In genomic region chr11:91956711-91957110, GRCh38 we compare ENCODE assay signal across 34 cellular contexts.
"Had no signal": no experiment of that assay in that cellular context is flagged by ENCODE, and none has a peak within 500 bp of the region (broad histone marks: within the 10 kb centered on the region; RNA-seq: fewer than 3 reads in every experiment).

No MANE protein-coding gene starts in this region.

- H3K36me3 ChIP-seq: MG63 had no signal

- DNase-seq: Karpas-422, Kasumi-1, MG63, MM.1S, MV-4-11, NCI-H1048, NCI-H1092, NCI-H1092 treated with DMSO at 0.1 percent for 48 hours, NCI-H1105, NCI-H1105 treated with DMSO at 0.1 percent for 48 hours, NCI-H1417, NCI-H1417 treated with DMSO at 0.1 percent for 48 hours, NCI-H1436, NCI-H1436 treated with DMSO at 0.1 percent for 48 hours, NCI-H146, NCI-H1694, NCI-H1694 treated with DMSO at 0.1 percent for 48 hours, NCI-H187, NCI-H187 treated with DMSO at 0.1 percent for 48 hours, NCI-H1930, NCI-H2029, NCI-H2029 treated with DMSO at 0.1 percent for 48 hours, NCI-H2081, NCI-H2081 treated with DMSO at 0.1 percent for 48 hours, NCI-H2107, NCI-H2171, NCI-H2227 treated with DMSO at 0.1 percent for 48 hours, NCI-H226, NCI-H345, NCI-H446, NCI-H446 treated with DMSO at 0.1 percent for 48 hours, NCI-H510A, NCI-H510A treated with DMSO at 0.1 percent for 48 hours had no signal

- H3K27ac ChIP-seq: KMS-11 had no signal

- H3K4me3 ChIP-seq: MG63 had no signal

- H3K9ac ChIP-seq: KMS-11 had no signal

- H3K27me3 ChIP-seq: MG63 had no signal

- H3K4me2 ChIP-seq: KMS-11 had no signal
